Comparison of ENCODE assay signal across 16 cellular contexts in the genomic region with DNA sequence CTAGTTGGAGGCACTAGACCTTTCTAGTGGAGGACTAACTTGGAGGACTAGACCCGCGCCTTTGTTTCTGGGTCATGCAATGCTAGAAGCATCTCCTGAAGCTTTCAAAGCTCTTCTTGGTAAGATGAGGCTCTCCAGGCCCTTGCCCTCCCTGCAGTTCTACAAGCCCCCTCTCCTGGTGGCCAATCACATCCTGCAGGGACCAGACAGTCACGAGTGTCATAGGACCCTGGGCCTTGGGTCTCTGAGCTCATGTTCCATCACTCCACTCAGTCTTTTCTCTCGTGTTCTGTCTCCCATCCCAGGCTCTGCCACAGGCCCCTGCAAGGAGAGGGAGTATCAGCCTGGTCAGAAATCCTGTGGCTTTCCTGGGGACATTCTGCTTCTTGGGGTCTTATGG.
"Had no signal": no experiment of that assay in that cellular context is flagged by ENCODE, and none has a peak within 500 bp of the region (broad histone marks: within the 10 kb centered on the region; RNA-seq: fewer than 3 reads in every experiment).

No MANE protein-coding gene starts in this region.

- H3K27me3 ChIP-seq: neural progenitor cell, pancreas, stomach, tibial nerve had no signal

- H3K9me3 ChIP-seq: pancreas had no signal

- H3K4me1 Mint-ChIP-seq: endodermal cell had no signal

- H3K4me3 ChIP-seq: left ventricle myocardium inferior, neural progenitor cell, pancreas, stomach, tibial nerve had no signal

- H3K9me3 Mint-ChIP-seq: activated CD4-positive, alpha-beta memory T cell treated with anti-CD3 and anti-CD28 coated beads for 36 hours; activated T-helper 1 cell treated with anti-CD3 and anti-CD28 coated beads, Interleukin-12 subunit alpha, Interleukin-12 subunit beta, Interleukin-2, Interleukin-4 antibody, amounts not matched to agents 30 ng/mL and 10 ng/mL and 1 ng/mL, durations not matched to agents 14 hours and 24 hours and 36 hours; dendritic cell treated with granulocyte-macrophage colony-stimulating factor and Interleukin-4, amounts not matched to agents 40 ng/mL and 50 ng/mL, for 4 days; neural progenitor cell; T-helper 2 cell treated with Interferon-gamma antibody and Interleukin-4, amounts not matched to agents 5 μg/mL and 100 μg/mL, for 36 hours had no signal

- DNase-seq: activated CD4-positive, alpha-beta memory T cell treated with anti-CD3 and anti-CD28 coated beads for 36 hours; activated CD4-positive, CD25-positive, alpha-beta regulatory T cell treated with anti-CD3 and anti-CD28 coated beads, Interleukin-2, amount 50 U/mL, for 72 hours; activated naive CD4-positive, alpha-beta T cell; central memory CD4-positive, alpha-beta T cell; endodermal cell; left ventricle myocardium inferior; mesenchymal stem cell; pancreas; stimulated activated CD4-positive, alpha-beta T cell treated with anti-CD3 and anti-CD28 coated beads, Interleukin-4, amount 100 ng/mL, for 4 hours; stomach had no signal

- H3K27ac Mint-ChIP-seq: activated CD4-positive, alpha-beta memory T cell treated with anti-CD3 and anti-CD28 coated beads for 36 hours; activated T-helper 1 cell treated with anti-CD3 and anti-CD28 coated beads, Interleukin-12 subunit alpha, Interleukin-12 subunit beta, Interleukin-2, Interleukin-4 antibody, amounts not matched to agents 30 ng/mL and 10 ng/mL and 1 ng/mL, durations not matched to agents 14 hours and 24 hours and 36 hours; dendritic cell treated with granulocyte-macrophage colony-stimulating factor and Interleukin-4, amounts not matched to agents 40 ng/mL and 50 ng/mL, for 4 days; endodermal cell; neural progenitor cell; T-helper 2 cell treated with Interferon-gamma antibody and Interleukin-4, amounts not matched to agents 5 μg/mL and 100 μg/mL, for 36 hours had no signal

- H3K4me3 Mint-ChIP-seq: activated CD4-positive, alpha-beta memory T cell treated with anti-CD3 and anti-CD28 coated beads for 36 hours; activated T-helper 1 cell treated with anti-CD3 and anti-CD28 coated beads, Interleukin-12 subunit alpha, Interleukin-12 subunit beta, Interleukin-2, Interleukin-4 antibody, amounts not matched to agents 30 ng/mL and 10 ng/mL and 1 ng/mL, durations not matched to agents 14 hours and 24 hours and 36 hours; dendritic cell treated with granulocyte-macrophage colony-stimulating factor and Interleukin-4, amounts not matched to agents 40 ng/mL and 50 ng/mL, for 4 days; endodermal cell; neural progenitor cell; T-helper 2 cell treated with Interferon-gamma antibody and Interleukin-4, amounts not matched to agents 5 μg/mL and 100 μg/mL, for 36 hours had no signal

- H3K36me3 Mint-ChIP-seq: activated CD4-positive, alpha-beta memory T cell treated with anti-CD3 and anti-CD28 coated beads for 36 hours; neural progenitor cell had no signal

- FAIRE-seq: islet of Langerhans, pancreas had no signal

- H3K27ac ChIP-seq: left ventricle myocardium inferior, neural progenitor cell, pancreas, stomach had no signal
